8 cellular contexts compared by ENCODE assay signal in the genomic region with DNA sequence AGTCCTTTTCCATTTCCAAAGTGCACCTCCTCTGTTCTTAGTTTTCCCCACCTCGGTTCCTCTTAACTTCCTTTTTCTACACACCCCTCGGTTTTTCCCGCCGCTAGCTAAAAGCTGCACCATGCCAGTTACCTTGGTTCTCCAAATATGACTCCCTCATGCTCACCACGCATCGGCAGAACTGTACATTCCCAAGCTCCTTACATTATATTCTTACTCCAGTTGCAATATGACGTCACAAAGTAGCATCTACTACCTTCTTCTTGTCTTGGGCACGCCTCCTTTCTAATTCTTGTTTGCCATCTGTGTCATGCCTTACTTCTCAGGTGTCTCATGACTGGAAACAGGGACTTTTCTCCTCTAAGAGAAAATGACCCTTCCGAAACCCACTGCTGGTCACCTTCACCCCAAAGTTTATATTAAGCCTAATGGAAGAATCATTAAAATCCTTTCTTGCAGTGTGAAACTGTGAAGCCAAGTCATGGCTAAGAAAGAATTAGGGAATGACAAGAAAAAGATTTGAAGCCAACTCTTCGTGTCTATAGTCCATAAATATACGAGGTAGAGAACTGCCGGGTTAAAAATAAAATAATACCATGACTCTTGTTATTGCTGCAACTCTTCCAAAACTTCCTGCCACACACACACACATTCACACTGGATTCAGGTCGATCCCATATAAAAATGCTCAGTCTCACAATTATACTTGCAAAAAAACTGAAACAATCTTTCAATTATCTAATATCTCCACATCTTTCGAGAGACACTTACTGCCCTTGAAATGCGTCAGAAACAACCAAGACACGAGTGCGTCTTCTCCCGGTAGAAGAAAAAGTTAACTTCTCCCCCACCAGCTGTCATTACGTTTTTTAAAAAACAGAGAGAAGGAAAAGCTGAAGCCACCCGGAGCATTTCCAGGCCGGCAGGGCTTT. TPM values are rescaled to one million over a fixed set of nuclear protein-coding genes. Genes with fewer than 3 reads are reported as not detected.
DNase-seq lines count a peak whose midpoint lies in the region; ATAC-seq and TF ChIP-seq lines count a peak whose summit lies in the region.

No MANE protein-coding gene starts in this region.

- DNase-seq in NCI-H1417 (lab: John Stamatoyannopoulos, UW) (peak in 2 of 3 experiments; percentile 37 to 43), NCI-H1417 treated with DMSO at 0.1 percent for 48 hours (lab: John Stamatoyannopoulos, UW) (no peak), RPMI7951 (ENCODE audit: low read depth) (peak; percentile 47)
- DNase-seq in effector memory CD4-positive, alpha-beta T cell: no peak

- H3K9ac ChIP-seq in neural cell (ENCODE audit: low read length): peak overlapping the region; percentile 85

- TF ChIP-seq EP300 in neural cell (conservative IDR thresholded peaks at IDR 0.05; ENCODE audit: poor library complexity, severe bottlenecking): no peak

- no peaks in the 10 kb centered on the region for H3K9me3 ChIP-seq in effector memory CD4-positive, alpha-beta T cell (ENCODE audit: control insufficient read depth, low read length)
- no peaks in the 10 kb centered on the region for H3K9me3 ChIP-seq in neural cell (ENCODE audit: low read length)

- no peak for TF ChIP-seq RAD21 in neural cell (conservative IDR thresholded peaks at IDR 0.05)

- H3K79me2 ChIP-seq in neural cell (replicated peaks; ENCODE audit: insufficient read depth, low read length): peaks cover 38% of the 10 kb centered on the region

- no peaks in the 10 kb centered on the region for H3K27me3 ChIP-seq in effector memory CD4-positive, alpha-beta T cell (replicated peaks; ENCODE audit: control insufficient read depth, insufficient read depth, low read length, poor library complexity, severe bottlenecking)
- no peaks in the 10 kb centered on the region for H3K27me3 ChIP-seq in neural cell (ENCODE audit: insufficient read depth, low read depth, low read length)

- H3F3A ChIP-seq in neural cell (ENCODE audit: insufficient read depth, low read length, poor library complexity, severe bottlenecking): peaks cover 3% of the 10 kb centered on the region

- H3K4me2 ChIP-seq in neural cell (ENCODE audit: low read length): peak overlapping the region; percentile 69

- no peak overlapping the region for H2AFZ ChIP-seq in neural cell (ENCODE audit: low read depth, low read length)

- H4K20me1 ChIP-seq in neural cell (ENCODE audit: insufficient read depth): no peaks in the 10 kb centered on the region

- ATAC-seq in HG02610 (IDR thresholded peaks at IDR 0.05; ENCODE audit: unreplicated experiment): no peak
- ATAC-seq in HG03025 (IDR thresholded peaks at IDR 0.05; ENCODE audit: low FRiP score, unreplicated experiment): no peak
- ATAC-seq in HG02840 (IDR thresholded peaks at IDR 0.05; ENCODE audit: low FRiP score, unreplicated experiment): no peak

- TF ChIP-seq CTCF in neural cell (IDR thresholded peaks at IDR 0.05; ENCODE audit: poor library complexity, severe bottlenecking): peak; percentile 9

- no peaks in the 10 kb centered on the region for H3K36me3 ChIP-seq in effector memory CD4-positive, alpha-beta T cell (ENCODE audit: control insufficient read depth, insufficient read depth, low read length)
- H3K36me3 ChIP-seq in neural cell (ENCODE audit: insufficient read depth, low read length): no peaks in the 10 kb centered on the region

- H3K4me3 ChIP-seq in effector memory CD4-positive, alpha-beta T cell (ENCODE audit: insufficient read depth, low read depth, low read length, poor library complexity, severe bottlenecking): peak overlapping the region; percentile 83
- peak overlapping the region; percentile 95 for H3K4me3 ChIP-seq in neural cell (ENCODE audit: low read length)

- H3K27ac ChIP-seq in effector memory CD4-positive, alpha-beta T cell (ENCODE audit: insufficient read depth, low read length, poor library complexity, severe bottlenecking): peak overlapping the region; percentile 94
- H3K27ac ChIP-seq in neural cell (ENCODE audit: low read length): peak overlapping the region; percentile 81

- H3K9me2 ChIP-seq in neural cell (ENCODE audit: insufficient read depth, low read length): no peaks in the 10 kb centered on the region

- peaks cover 15% of the 10 kb centered on the region for H3K4me1 ChIP-seq in effector memory CD4-positive, alpha-beta T cell (ENCODE audit: control insufficient read depth, insufficient read depth, low read length, poor library complexity, severe bottlenecking)

TF ChIP-seq in neural cell, 6 proteins besides CTCF, POLR2A, EP300 and RAD21:
- TF ChIP-seq, protein P1, sequence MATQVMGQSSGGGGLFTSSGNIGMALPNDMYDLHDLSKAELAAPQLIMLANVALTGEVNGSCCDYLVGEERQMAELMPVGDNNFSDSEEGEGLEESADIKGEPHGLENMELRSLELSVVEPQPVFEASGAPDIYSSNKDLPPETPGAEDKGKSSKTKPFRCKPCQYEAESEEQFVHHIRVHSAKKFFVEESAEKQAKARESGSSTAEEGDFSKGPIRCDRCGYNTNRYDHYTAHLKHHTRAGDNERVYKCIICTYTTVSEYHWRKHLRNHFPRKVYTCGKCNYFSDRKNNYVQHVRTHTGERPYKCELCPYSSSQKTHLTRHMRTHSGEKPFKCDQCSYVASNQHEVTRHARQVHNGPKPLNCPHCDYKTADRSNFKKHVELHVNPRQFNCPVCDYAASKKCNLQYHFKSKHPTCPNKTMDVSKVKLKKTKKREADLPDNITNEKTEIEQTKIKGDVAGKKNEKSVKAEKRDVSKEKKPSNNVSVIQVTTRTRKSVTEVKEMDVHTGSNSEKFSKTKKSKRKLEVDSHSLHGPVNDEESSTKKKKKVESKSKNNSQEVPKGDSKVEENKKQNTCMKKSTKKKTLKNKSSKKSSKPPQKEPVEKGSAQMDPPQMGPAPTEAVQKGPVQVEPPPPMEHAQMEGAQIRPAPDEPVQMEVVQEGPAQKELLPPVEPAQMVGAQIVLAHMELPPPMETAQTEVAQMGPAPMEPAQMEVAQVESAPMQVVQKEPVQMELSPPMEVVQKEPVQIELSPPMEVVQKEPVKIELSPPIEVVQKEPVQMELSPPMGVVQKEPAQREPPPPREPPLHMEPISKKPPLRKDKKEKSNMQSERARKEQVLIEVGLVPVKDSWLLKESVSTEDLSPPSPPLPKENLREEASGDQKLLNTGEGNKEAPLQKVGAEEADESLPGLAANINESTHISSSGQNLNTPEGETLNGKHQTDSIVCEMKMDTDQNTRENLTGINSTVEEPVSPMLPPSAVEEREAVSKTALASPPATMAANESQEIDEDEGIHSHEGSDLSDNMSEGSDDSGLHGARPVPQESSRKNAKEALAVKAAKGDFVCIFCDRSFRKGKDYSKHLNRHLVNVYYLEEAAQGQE (IDR thresholded peaks at IDR 0.05; ENCODE audit: borderline replicate concordance): no peak
- TF ChIP-seq MXI1 (conservative IDR thresholded peaks at IDR 0.05; ENCODE audit: poor library complexity, severe bottlenecking): peak; percentile 54
TF ChIP-seq in neural cell: peak in this region for 1.

RNA-seq across cellular contexts. Expression of a gene that starts 1.6 kb away (rescaled TPM):
- total RNA-seq in RPMI7951 (2014; rRNA removed; shearing (Covaris generic)): 77.9 and 87.3 TPM in 2 replicates
- polyA plus RNA-seq in neural cell: 23.8 and 28.9 TPM in 2 replicates
- polyA minus RNA-seq in neural cell: 45.3 and 51.3 TPM in 2 replicates

RNA-seq across cellular contexts. Expression of a gene that starts 28.7 kb away (rescaled TPM):
- 5.4 and 6.2 TPM in 2 replicates for total RNA-seq in RPMI7951 (2014; rRNA removed; shearing (Covaris generic))
- 15.2 and 16.9 TPM in 2 replicates for polyA plus RNA-seq in neural cell
- polyA minus RNA-seq in neural cell: 16.6 and 19.0 TPM in 2 replicates

Comparison
In these comparisons a context has a peak if more than half of its experiments do, and no peak if none do; other contexts are left out.
1. DNase-seq: peak in NCI-H1417 (2 of 3) and RPMI7951 (single experiment); none in NCI-H1417 treated with DMSO at 0.1 percent for 48 hours (single experiment) and effector memory CD4-positive, alpha-beta T cell (0 of 3).